Comparison of ENCODE assay signal across 8 cellular contexts in the genomic region with DNA sequence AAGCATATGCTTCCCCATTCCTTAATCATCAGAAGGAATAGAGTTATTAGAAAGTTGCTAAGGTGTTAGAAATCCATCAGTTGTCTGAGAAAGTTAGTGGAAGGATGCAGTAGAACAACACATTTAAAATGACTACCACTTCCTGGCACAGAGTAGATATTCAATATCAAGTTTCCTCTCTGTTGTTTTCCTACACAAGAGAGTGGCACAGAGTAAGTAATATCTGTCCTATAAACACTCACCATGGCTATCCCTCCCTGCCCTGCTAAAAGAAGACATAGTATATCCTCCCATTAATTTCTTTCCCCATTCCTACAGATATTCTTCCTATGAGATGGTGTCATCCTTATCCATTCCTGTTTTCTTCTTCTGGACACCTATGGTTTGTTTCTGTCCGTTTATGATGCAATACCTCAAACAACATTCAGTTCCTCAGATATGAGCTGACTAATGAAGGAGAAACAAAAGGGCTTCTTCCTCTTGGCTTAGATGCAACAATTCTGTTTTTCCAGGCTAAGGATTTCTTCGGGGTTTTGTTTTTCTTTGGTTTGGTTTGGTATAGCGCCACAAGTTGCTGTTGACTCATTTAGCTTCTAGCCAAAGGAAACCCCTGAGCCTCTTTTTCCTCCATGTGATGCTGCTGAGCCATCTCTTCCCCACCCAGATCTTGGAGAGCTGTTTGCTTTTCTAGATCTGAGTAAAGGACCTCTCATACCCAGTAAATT.
DNase-seq lines count a peak whose midpoint lies in the region; ATAC-seq and TF ChIP-seq lines count a peak whose summit lies in the region.

No MANE protein-coding gene starts in this region.

- no peaks in the 10 kb centered on the region for H3K36me3 ChIP-seq in ACC112 (ENCODE audit: insufficient read depth, low read length)

- no peaks in the 10 kb centered on the region for H3K79me2 ChIP-seq in ACC112 (ENCODE audit: control insufficient read depth, insufficient read depth, low read length, unreplicated experiment)

- peak overlapping the region; percentile 16 for H2AFZ ChIP-seq in ACC112 (ENCODE audit: low read length, unreplicated experiment)

- ATAC-seq in HG03045 (IDR thresholded peaks at IDR 0.05; ENCODE audit: unreplicated experiment) = no peak

- H3K27ac ChIP-seq in ACC112 (ENCODE audit: low read depth, low read length) (peak overlapping the region; percentile 93), HL-60 (replicated peaks) (peak overlapping the region; percentile 59)

- H3K27me3 ChIP-seq in ACC112 (ENCODE audit: insufficient read depth, low read length) (no peaks in the 10 kb centered on the region), HL-60 (ENCODE audit: insufficient read depth, poor library complexity, severe bottlenecking) (no peaks in the 10 kb centered on the region)

- peaks cover 36% of the 10 kb centered on the region for H3K4me1 ChIP-seq in ACC112 (ENCODE audit: control insufficient read depth, insufficient read depth, low read length, unreplicated experiment)

- TF ChIP-seq CTCF in HL-60 (IDR thresholded peaks at IDR 0.05; ENCODE audit: insufficient read depth, low read length) = no peak
- no peak for TF ChIP-seq CTCF in astrocyte of the cerebellum (IDR thresholded peaks at IDR 0.05; ENCODE audit: low read depth, low read length, missing control alignments)

- peak; percentile 31 to 52 for DNase-seq in HL-60 (ENCODE audit: low read depth in 1 of 2, low spot score in 1 of 2)
- DNase-seq in astrocyte of the cerebellum (ENCODE audit: low read depth) = peak; percentile 98
- DNase-seq in kidney tubule cell (ENCODE audit: low spot score) = peak; percentile 94
- DNase-seq in central memory CD4-positive, alpha-beta T cell = no peak
- DNase-seq in COLO829 (ENCODE audit: low spot score) = no peak
- DNase-seq in NCI-H2227 (lab: John Stamatoyannopoulos, UW; ENCODE audit: unreplicated experiment) = no peak

- H3K4me3 ChIP-seq in ACC112 (ENCODE audit: low read depth, low read length) (peak overlapping the region; percentile 42), HL-60 (replicated peaks; ENCODE audit: insufficient read depth, low read length) (no peak overlapping the region), astrocyte of the cerebellum (ENCODE audit: low read depth, low read length) (no peak overlapping the region)

- in situ Hi-C loops in astrocyte of the cerebellum (cut with HindIII; ENCODE audit: low sequenced_read_pairs) = no loop called here

Comparison
In these comparisons a context has a peak if more than half of its experiments do, and no peak if none do; other contexts are left out.
1. DNase-seq: peak in HL-60 (2 of 2), astrocyte of the cerebellum (single experiment) and kidney tubule cell (single experiment); none in central memory CD4-positive, alpha-beta T cell (single experiment), COLO829 (single experiment) and NCI-H2227 (single experiment).